ENCODE assay signal across 1 cellular context in genomic region chr12:47963340-47964040, GRCh38.
TF ChIP-seq lines count a peak whose summit lies in the region.

TSS of gene TMEM106C (plus strand) at chr12:47963596. CDS start at chr12:47964237, 641 bp downstream.

TF ChIP-seq in H1, 55 proteins besides CTCF, POLR2A, EP300 and RAD21 (continued from another document):
- TF ChIP-seq BACH1 (IDR thresholded peaks at IDR 0.05; ENCODE audit: low read length) (no peak), JUN (IDR thresholded peaks at IDR 0.05; ENCODE audit: low read depth, low read length) (no peak), TAF1 (IDR thresholded peaks at IDR 0.05; ENCODE audit: low read depth, low read length) (0 out of 2 replicates have a peak, but pooled peaks have one; percentile 32), KDM4A (IDR thresholded peaks at IDR 0.05; ENCODE audit: low read depth, low read length, severe bottlenecking) (peak; percentile 76), TCF12 (IDR thresholded peaks at IDR 0.05; ENCODE audit: low read depth, low read length) (0 out of 2 replicates have a peak, but pooled peaks have one; percentile 44), SUZ12 (IDR thresholded peaks at IDR 0.05; ENCODE audit: low read length) (peak; percentile 16; the same call in 1 of the 2 replicates), ASH2L (IDR thresholded peaks at IDR 0.05; ENCODE audit: low read length) (peak; percentile 52), SRF (IDR thresholded peaks at IDR 0.05; ENCODE audit: low read depth, low read length) (no peak)
- TF ChIP-seq, protein P1, sequence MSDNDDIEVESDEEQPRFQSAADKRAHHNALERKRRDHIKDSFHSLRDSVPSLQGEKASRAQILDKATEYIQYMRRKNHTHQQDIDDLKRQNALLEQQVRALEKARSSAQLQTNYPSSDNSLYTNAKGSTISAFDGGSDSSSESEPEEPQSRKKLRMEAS (IDR thresholded peaks at IDR 0.05) = peak; percentile 92
- TF ChIP-seq, protein P2, sequence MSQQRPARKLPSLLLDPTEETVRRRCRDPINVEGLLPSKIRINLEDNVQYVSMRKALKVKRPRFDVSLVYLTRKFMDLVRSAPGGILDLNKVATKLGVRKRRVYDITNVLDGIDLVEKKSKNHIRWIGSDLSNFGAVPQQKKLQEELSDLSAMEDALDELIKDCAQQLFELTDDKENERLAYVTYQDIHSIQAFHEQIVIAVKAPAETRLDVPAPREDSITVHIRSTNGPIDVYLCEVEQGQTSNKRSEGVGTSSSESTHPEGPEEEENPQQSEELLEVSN (IDR thresholded peaks at IDR 0.05) = peak; percentile 92
